In the genomic region with DNA sequence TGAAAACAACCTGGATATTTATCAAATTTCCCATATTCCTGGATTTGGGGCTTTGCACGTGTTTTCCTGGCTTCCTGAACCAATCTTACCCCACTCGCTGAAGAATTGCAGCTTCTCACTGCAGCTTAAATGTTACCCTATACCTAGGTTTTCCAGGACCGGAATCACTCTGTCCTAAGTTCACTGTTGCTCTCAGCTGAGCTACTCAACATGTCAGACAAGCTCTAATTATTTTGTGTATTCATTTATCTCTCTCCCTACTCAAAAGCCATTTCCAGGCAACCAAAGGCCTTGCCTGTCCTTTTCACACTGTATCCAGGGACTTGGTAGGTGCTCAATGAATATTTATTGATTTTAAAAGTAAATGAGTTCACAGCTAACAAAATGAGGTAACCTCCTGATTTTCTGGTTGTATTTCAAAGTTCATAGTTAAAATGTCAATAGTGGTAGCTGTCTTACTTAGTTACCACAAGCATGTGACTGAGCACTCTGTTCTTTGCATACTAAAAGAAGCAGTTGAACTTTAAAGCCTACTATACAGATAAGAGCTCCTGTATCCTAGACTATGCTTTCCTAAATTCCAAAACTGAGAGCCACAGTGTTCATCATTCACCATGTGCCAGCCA, we compare ENCODE assay signal across 22 cellular contexts.
DNase-seq lines count a peak whose midpoint lies in the region; ATAC-seq and TF ChIP-seq lines count a peak whose summit lies in the region.
"Had no signal": no experiment of that assay in that cellular context is flagged by ENCODE, and none has a peak within 500 bp of the region (broad histone marks: within the 10 kb centered on the region; RNA-seq: fewer than 3 reads in every experiment).

No MANE protein-coding gene starts in this region.

- peak overlapping the region; percentile 53; the same call in 1 of the 2 replicates for H3K27ac ChIP-seq in GM23338 (ENCODE audit: low read depth)
- 0 out of 2 replicates have a peak overlapping the region, but pooled peaks have one; percentile 39 for H3K27ac ChIP-seq in HUES64 (ENCODE audit: low read depth, low read length)
- peak overlapping the region; percentile 59 for H3K27ac ChIP-seq in hepatocyte
- H3K27ac ChIP-seq in mesendoderm (ENCODE audit: low read depth, low read length), result no peak overlapping the region
- H3K27ac ChIP-seq in prostate gland, result no peak overlapping the region
- H3K27ac ChIP-seq: BLaER1, HL-60 had no signal

- H2BK15ac ChIP-seq in mesendoderm (replicated peaks; ENCODE audit: low read depth), result no peak overlapping the region

- H3K9me3 ChIP-seq in HUES64 (ENCODE audit: insufficient read depth, low read depth, low read length) (no peaks in the 10 kb centered on the region; the same call in 1 of the 2 replicates), hepatocyte (ENCODE audit: low read depth) (no peaks in the 10 kb centered on the region), prostate gland (no peaks in the 10 kb centered on the region)

- H3K36me3 ChIP-seq in GM23338 (ENCODE audit: insufficient read depth), result no peaks in the 10 kb centered on the region
- no peaks in the 10 kb centered on the region for H3K36me3 ChIP-seq in HUES64 (ENCODE audit: insufficient read depth, low read length)
- no peaks in the 10 kb centered on the region for H3K36me3 ChIP-seq in hepatocyte (replicated peaks; ENCODE audit: insufficient read depth, low read depth)
- H3K36me3 ChIP-seq in mesendoderm (ENCODE audit: control insufficient read depth, insufficient read depth, low read length), result no peaks in the 10 kb centered on the region
- no peaks in the 10 kb centered on the region for H3K36me3 ChIP-seq in prostate gland
- H3K36me3 ChIP-seq: BLaER1 had no signal

- H4K20me1 ChIP-seq in GM23338 (replicated peaks; ENCODE audit: insufficient read depth) (no peaks in the 10 kb centered on the region), hepatocyte (ENCODE audit: insufficient read depth, poor library complexity, severe bottlenecking) (no peaks in the 10 kb centered on the region)
- H4K20me1 ChIP-seq: BLaER1 had no signal

- H3K9me3 Mint-ChIP-seq in GM23338, result peaks cover under 1% of the 10 kb centered on the region; the same call in 1 of the 3 replicates

- H3K27me3 Mint-ChIP-seq in GM23338 (ENCODE audit: insufficient read depth, low read depth, poor library complexity), result peaks cover 2% of the 10 kb centered on the region
- H3K27me3 Mint-ChIP-seq: CD4-positive, alpha-beta memory T cell had no signal

- H3K4me3 ChIP-seq in GM23338, result no peak overlapping the region
- H3K4me3 ChIP-seq in HUES64 (ENCODE audit: low read length), result no peak overlapping the region
- H3K4me3 ChIP-seq in hepatocyte, result no peak overlapping the region
- no peak overlapping the region for H3K4me3 ChIP-seq in mesendoderm (ENCODE audit: low read length)
- H3K4me3 ChIP-seq in prostate gland, result no peak overlapping the region
- H3K4me3 ChIP-seq: BLaER1, GM12878 had no signal

- H4K8ac ChIP-seq in mesendoderm (ENCODE audit: low read depth, low read length), result no peak overlapping the region

- no peaks in the 10 kb centered on the region for H3F3A ChIP-seq in GM23338 (replicated peaks; ENCODE audit: low read depth)

- DNase-seq in GM23338 (ENCODE audit: low spot score) (peak; percentile 8), hepatocyte (ENCODE audit: low spot score) (peak; percentile 25), mesendoderm (peak; percentile 88), prostate gland (ENCODE audit: low spot score) (no peak)
- DNase-seq in activated CD4-positive, CD25-positive, alpha-beta regulatory T cell treated with anti-CD3 and anti-CD28 coated beads, Interleukin-2, amount 50 U/mL, for 72 hours, result no peak
- DNase-seq: Calu3; CD4-positive, alpha-beta memory T cell; MM.1S; NCI-H1092; NCI-H1436 treated with DMSO at 0.1 percent for 48 hours; NCI-H2029; NCI-H2171 treated with DMSO at 0.1 percent for 48 hours; NCI-H510A; NCI-H82; RPMI8226; SHP77 treated with DMSO at 0.1 percent for 48 hours had no signal

- H3K23ac ChIP-seq in mesendoderm (ENCODE audit: low read length), result no peak overlapping the region

- H3K18ac ChIP-seq in mesendoderm (ENCODE audit: low read length), result peak overlapping the region; percentile 39

- H2AK5ac ChIP-seq in mesendoderm (ENCODE audit: low read length), result no peak overlapping the region

- no peak overlapping the region for H2BK5ac ChIP-seq in mesendoderm (ENCODE audit: low read length)

- H3K9ac ChIP-seq in HUES64 (ENCODE audit: low read depth, low read length) (no peak overlapping the region), mesendoderm (ENCODE audit: low read length) (no peak overlapping the region)
- H3K9ac ChIP-seq: BLaER1 had no signal

- H3K4me1 ChIP-seq in GM23338 (ENCODE audit: insufficient read depth), result peaks cover 17% of the 10 kb centered on the region
- peaks cover 18% of the 10 kb centered on the region for H3K4me1 ChIP-seq in HUES64 (ENCODE audit: insufficient read depth, low read length)
- peaks cover 6% of the 10 kb centered on the region for H3K4me1 ChIP-seq in hepatocyte (ENCODE audit: insufficient read depth)
- H3K4me1 ChIP-seq in mesendoderm (ENCODE audit: control insufficient read depth, low read depth, low read length), result no peaks in the 10 kb centered on the region
- no peaks in the 10 kb centered on the region for H3K4me1 ChIP-seq in prostate gland (replicated peaks)

- peak overlapping the region; percentile 28; the same call in 1 of the 2 replicates for H3K27ac Mint-ChIP-seq in GM23338
- H3K27ac Mint-ChIP-seq: CD4-positive, alpha-beta memory T cell had no signal

- no peak overlapping the region for H3K4me3 Mint-ChIP-seq in GM23338
- H3K4me3 Mint-ChIP-seq: CD4-positive, alpha-beta memory T cell had no signal

- H3K56ac ChIP-seq in mesendoderm (ENCODE audit: low read length), result no peak overlapping the region

- no peak for TF ChIP-seq POLR2A in prostate gland (IDR thresholded peaks at IDR 0.05)

- H3K4me2 ChIP-seq in GM23338 (peak overlapping the region; percentile 46; the same call in 1 of the 2 replicates), hepatocyte (no peak overlapping the region), mesendoderm (ENCODE audit: low read length) (no peak overlapping the region)
- H3K4me2 ChIP-seq: BLaER1 had no signal

- H2AFZ ChIP-seq in GM23338 (no peak overlapping the region), hepatocyte (no peak overlapping the region)

- intact Hi-C loops in prostate gland (cut with DNase I), result no loop called here

- ATAC-seq in GM23338 (peak; percentile 28; the same call in 2 of the 3 replicates), GM18858 (IDR thresholded peaks at IDR 0.05; ENCODE audit: unreplicated experiment) (no peak)
- ATAC-seq: GM12878, SK-N-SH treated with all-trans-retinoic acid at 6 μM for 48 hours had no signal

- no peaks in the 10 kb centered on the region for H3K36me3 Mint-ChIP-seq in GM23338 (ENCODE audit: low read depth)
- H3K36me3 Mint-ChIP-seq: CD4-positive, alpha-beta memory T cell had no signal

- H3K4ac ChIP-seq in mesendoderm (ENCODE audit: low read depth, low read length), result no peak overlapping the region

- no peak overlapping the region for H2BK120ac ChIP-seq in mesendoderm (ENCODE audit: low read depth, low read length)

- peaks cover 16% of the 10 kb centered on the region; the same call in 2 of the 3 replicates for H3K4me1 Mint-ChIP-seq in GM23338
- H3K4me1 Mint-ChIP-seq: CD4-positive, alpha-beta memory T cell had no signal

- no peak for TF ChIP-seq CTCF in GM23338 (conservative IDR thresholded peaks at IDR 0.05; ENCODE audit: low read depth in 2 of 2)
- no peak for TF ChIP-seq CTCF in hepatocyte (IDR thresholded peaks at IDR 0.05; ENCODE audit: poor library complexity)
- no peak for TF ChIP-seq CTCF in prostate gland (IDR thresholded peaks at IDR 0.05)

- no peaks in the 10 kb centered on the region for H3K27me3 ChIP-seq in GM23338 (ENCODE audit: insufficient read depth)
- H3K27me3 ChIP-seq in HUES64 (ENCODE audit: insufficient read depth, low read length), result no peaks in the 10 kb centered on the region
- no peaks in the 10 kb centered on the region for H3K27me3 ChIP-seq in hepatocyte
- H3K27me3 ChIP-seq in mesendoderm (ENCODE audit: insufficient read depth, low read length, poor library complexity), result no peaks in the 10 kb centered on the region
- H3K27me3 ChIP-seq in prostate gland (replicated peaks; ENCODE audit: insufficient read depth), result no peaks in the 10 kb centered on the region
- H3K27me3 ChIP-seq: BLaER1 had no signal

- H4K5ac ChIP-seq in mesendoderm (ENCODE audit: low read length), result no peak overlapping the region

- 37% methylated on average over 3 of the region's 3 CpGs for WGBS in HUES64
- 44% methylated on average over 3 of the region's 3 CpGs for WGBS in hepatocyte (ENCODE audit: low lambda C conversion rate, missing lambda C conversion rate)
- WGBS in mesendoderm (ENCODE audit: extremely low coverage, insufficient coverage, low lambda C conversion rate), result no CpG with 5 or more reads among the region's 3 CpGs
- WGBS in prostate gland, result 79% methylated on average over 3 of the region's 3 CpGs

- H3K79me2 ChIP-seq in GM23338 (replicated peaks; ENCODE audit: insufficient read depth), result no peaks in the 10 kb centered on the region
- H3K79me2 ChIP-seq in hepatocyte, result no peaks in the 10 kb centered on the region
- no peaks in the 10 kb centered on the region for H3K79me2 ChIP-seq in mesendoderm (ENCODE audit: control insufficient read depth, insufficient read depth, low read length)

- H3K9me2 ChIP-seq in GM23338 (ENCODE audit: insufficient read depth) (no peaks in the 10 kb centered on the region; the same call in 1 of the 2 replicates), hepatocyte (replicated peaks; ENCODE audit: insufficient read depth) (no peaks in the 10 kb centered on the region)

- H3K79me1 ChIP-seq in mesendoderm (ENCODE audit: low read length), result no peaks in the 10 kb centered on the region

TF ChIP-seq in GM23338, 12 proteins besides CTCF, POLR2A, EP300 and RAD21:
- peak; percentile 16; the same call in 1 of the 2 replicates for TF ChIP-seq NANOG (IDR thresholded peaks at IDR 0.05; ENCODE audit: borderline replicate concordance)
- TF ChIP-seq JUNB (IDR thresholded peaks at IDR 0.05; ENCODE audit: unreplicated experiment), result no peak
TF ChIP-seq in GM23338: peak in this region for 1.

Comparison
In these comparisons a context has a peak if more than half of its experiments do, and no peak if none do; other contexts are left out.
1. DNase-seq: peak in GM23338 (single experiment), hepatocyte (single experiment) and mesendoderm (single experiment); none in activated CD4-positive, CD25-positive, alpha-beta regulatory T cell treated with anti-CD3 and anti-CD28 coated beads, Interleukin-2, amount 50 U/mL, for 72 hours (single experiment) and prostate gland (single experiment).
2. H3K27ac ChIP-seq: peak in GM23338 (single experiment), HUES64 (single experiment) and hepatocyte (single experiment); none in mesendoderm (single experiment) and prostate gland (0 of 2).